15 cellular contexts compared by ENCODE assay signal in genomic region chrX:7330551-7330950, GRCh38.
DNase-seq lines count a peak whose midpoint lies in the region; ATAC-seq, FAIRE-seq and TF ChIP-seq lines count a peak whose summit lies in the region.
"Had no signal": no experiment of that assay in that cellular context is flagged by ENCODE, and none has a peak within 500 bp of the region (broad histone marks: within the 10 kb centered on the region; RNA-seq: fewer than 3 reads in every experiment).

No MANE protein-coding gene starts in this region.

- no peaks in the 10 kb centered on the region for H3K36me3 ChIP-seq in ACC112 (ENCODE audit: insufficient read depth, low read length)
- H3K36me3 ChIP-seq in astrocyte (ENCODE audit: insufficient read depth, low read length), result no peaks in the 10 kb centered on the region

- H3K79me2 ChIP-seq in ACC112 (ENCODE audit: control insufficient read depth, insufficient read depth, low read length, unreplicated experiment) (no peaks in the 10 kb centered on the region), astrocyte (ENCODE audit: insufficient read depth, low read length) (no peaks in the 10 kb centered on the region)

- CTCF ChIA-PET in activated CD4-positive, alpha-beta T cell treated with anti-CD3 and anti-CD28 coated beads for 36 hours (lab: Charles Lee), result no interaction called here

- intact Hi-C loops in activated CD4-positive, alpha-beta T cell treated with anti-CD3 and anti-CD28 coated beads for 36 hours (cut with DNase I, micrococcal nuclease), result no loop called here

- H3K27ac Mint-ChIP-seq in astrocyte (ENCODE audit: unreplicated experiment), result no peak overlapping the region
- peak overlapping the region; percentile 89 for H3K27ac Mint-ChIP-seq in osteocyte (ENCODE audit: unreplicated experiment)
- H3K27ac Mint-ChIP-seq in activated CD4-positive, alpha-beta T cell treated with anti-CD3 and anti-CD28 coated beads for 36 hours, result no peak overlapping the region

- no peaks in the 10 kb centered on the region for H3K9me3 ChIP-seq in astrocyte (ENCODE audit: insufficient read depth, low read depth, low read length)

- H2AFZ ChIP-seq in ACC112 (ENCODE audit: low read length, unreplicated experiment), result no peak overlapping the region
- H2AFZ ChIP-seq in astrocyte (ENCODE audit: low read depth, low read length), result no peak overlapping the region

- H3K9me3 Mint-ChIP-seq in astrocyte (ENCODE audit: unreplicated experiment), result no peaks in the 10 kb centered on the region
- H3K9me3 Mint-ChIP-seq in osteocyte (ENCODE audit: unreplicated experiment), result no peaks in the 10 kb centered on the region
- H3K9me3 Mint-ChIP-seq in activated CD4-positive, alpha-beta T cell treated with anti-CD3 and anti-CD28 coated beads for 36 hours (ENCODE audit: low read depth), result no peaks in the 10 kb centered on the region

- H3K4me1 Mint-ChIP-seq in astrocyte (ENCODE audit: low read depth, unreplicated experiment) (peaks cover 7% of the 10 kb centered on the region), osteocyte (ENCODE audit: unreplicated experiment) (peaks cover 38% of the 10 kb centered on the region)
- H3K4me1 Mint-ChIP-seq in activated CD4-positive, alpha-beta T cell treated with anti-CD3 and anti-CD28 coated beads for 36 hours, result no peaks in the 10 kb centered on the region

- peak overlapping the region; percentile 56; the same call in 1 of the 2 replicates for H3K4me3 ChIP-seq in ACC112 (ENCODE audit: low read depth, low read length)
- H3K4me3 ChIP-seq in astrocyte (ENCODE audit: insufficient read depth, low read depth, low read length), result no peak overlapping the region
- no peak overlapping the region for H3K4me3 ChIP-seq in fibroblast of mammary gland (ENCODE audit: control insufficient read depth, low read depth, low read length)

- H3K4me2 ChIP-seq in astrocyte (ENCODE audit: low read length), result peak overlapping the region; percentile 40

- H3K27me3 ChIP-seq in ACC112 (ENCODE audit: insufficient read depth, low read length), result no peaks in the 10 kb centered on the region
- H3K27me3 ChIP-seq in astrocyte (ENCODE audit: insufficient read depth, low read length), result no peaks in the 10 kb centered on the region

- H3K27me3 Mint-ChIP-seq in astrocyte (ENCODE audit: low read depth, unreplicated experiment), result no peaks in the 10 kb centered on the region
- no peaks in the 10 kb centered on the region for H3K27me3 Mint-ChIP-seq in osteocyte (ENCODE audit: unreplicated experiment)
- no peaks in the 10 kb centered on the region for H3K27me3 Mint-ChIP-seq in activated CD4-positive, alpha-beta T cell treated with anti-CD3 and anti-CD28 coated beads for 36 hours

- ATAC-seq in activated CD4-positive, alpha-beta T cell treated with anti-CD3 and anti-CD28 coated beads for 36 hours, result no peak

- FAIRE-seq in astrocyte (lab: Jason Lieb, UNC), result peak; percentile 37
- FAIRE-seq: GM18507 had no signal

- no peak for DNase-seq in astrocyte (ENCODE audit: low read depth)
- peak; percentile 74 for DNase-seq in fibroblast of mammary gland (ENCODE audit: low read depth)
- DNase-seq in osteocyte (ENCODE audit: extremely low spot score, unreplicated experiment), result no peak
- no peak for DNase-seq in activated CD4-positive, alpha-beta T cell treated with anti-CD3 and anti-CD28 coated beads for 36 hours
- DNase-seq in GM20000 (ENCODE audit: low spot score), result no peak
- no peak for DNase-seq in GDM1 (lab: John Stamatoyannopoulos, UW)
- DNase-seq in DMS53 treated with DMSO at 0.1 percent for 48 hours (lab: John Stamatoyannopoulos, UW; ENCODE audit: unreplicated experiment), result no peak
- DNase-seq: 8988T, KBM-7, NCI-H1105, NCI-H187, NCI-H446 treated with DMSO at 0.1 percent for 48 hours, NCI-H774 had no signal

- H3K4me1 ChIP-seq in ACC112 (ENCODE audit: control insufficient read depth, insufficient read depth, low read length, unreplicated experiment), result peaks cover 50% of the 10 kb centered on the region
- H3K4me1 ChIP-seq in astrocyte (ENCODE audit: insufficient read depth, low read length), result peaks cover 8% of the 10 kb centered on the region

- H4K20me1 ChIP-seq in astrocyte (ENCODE audit: insufficient read depth, low read length), result no peaks in the 10 kb centered on the region

- TF ChIP-seq CTCF in astrocyte (IDR thresholded peaks at IDR 0.05; ENCODE audit: insufficient read depth, low read depth, low read length), result no peak
- TF ChIP-seq CTCF in fibroblast of mammary gland (conservative IDR thresholded peaks at IDR 0.05; ENCODE audit: control insufficient read depth, insufficient read depth, low read depth, low read length), result no peak
- no peak for TF ChIP-seq CTCF in osteocyte (IDR thresholded peaks at IDR 0.05)
- no peak for TF ChIP-seq CTCF in GM20000 (IDR thresholded peaks at IDR 0.05; ENCODE audit: extremely low read depth, missing control alignments)

- H3K36me3 Mint-ChIP-seq in astrocyte (ENCODE audit: low read depth, unreplicated experiment) (no peaks in the 10 kb centered on the region), osteocyte (ENCODE audit: unreplicated experiment) (peaks cover 2% of the 10 kb centered on the region)
- peaks cover 3% of the 10 kb centered on the region for H3K36me3 Mint-ChIP-seq in activated CD4-positive, alpha-beta T cell treated with anti-CD3 and anti-CD28 coated beads for 36 hours (ENCODE audit: low read depth)

- POLR2A ChIA-PET in activated CD4-positive, alpha-beta T cell treated with anti-CD3 and anti-CD28 coated beads for 36 hours (lab: Charles Lee), result no interaction called here

- no peak overlapping the region for H3K9ac ChIP-seq in astrocyte (ENCODE audit: low read length)

- H3K4me3 Mint-ChIP-seq in astrocyte (ENCODE audit: unreplicated experiment) (no peak overlapping the region), osteocyte (ENCODE audit: unreplicated experiment) (no peak overlapping the region)
- H3K4me3 Mint-ChIP-seq in activated CD4-positive, alpha-beta T cell treated with anti-CD3 and anti-CD28 coated beads for 36 hours, result no peak overlapping the region

- H3K27ac ChIP-seq in ACC112 (ENCODE audit: low read depth, low read length), result peak overlapping the region; percentile 100
- H3K27ac ChIP-seq in astrocyte (ENCODE audit: low read depth, low read length), result peak overlapping the region; percentile 66
